ENCODE assay signal across 1 cellular context in genomic region chr21:45410865-45411809, GRCh38.
A peak's percentile ranks its signal among the peaks of the same experiment; 100 is the strongest.
TF ChIP-seq lines count a peak whose summit lies in the region.

No MANE protein-coding gene starts in this region.

TF ChIP-seq in K562, 482 proteins besides CTCF, POLR2A, EP300 and RAD21 (continued from another document and continues in another):
- TF ChIP-seq, protein P1, sequence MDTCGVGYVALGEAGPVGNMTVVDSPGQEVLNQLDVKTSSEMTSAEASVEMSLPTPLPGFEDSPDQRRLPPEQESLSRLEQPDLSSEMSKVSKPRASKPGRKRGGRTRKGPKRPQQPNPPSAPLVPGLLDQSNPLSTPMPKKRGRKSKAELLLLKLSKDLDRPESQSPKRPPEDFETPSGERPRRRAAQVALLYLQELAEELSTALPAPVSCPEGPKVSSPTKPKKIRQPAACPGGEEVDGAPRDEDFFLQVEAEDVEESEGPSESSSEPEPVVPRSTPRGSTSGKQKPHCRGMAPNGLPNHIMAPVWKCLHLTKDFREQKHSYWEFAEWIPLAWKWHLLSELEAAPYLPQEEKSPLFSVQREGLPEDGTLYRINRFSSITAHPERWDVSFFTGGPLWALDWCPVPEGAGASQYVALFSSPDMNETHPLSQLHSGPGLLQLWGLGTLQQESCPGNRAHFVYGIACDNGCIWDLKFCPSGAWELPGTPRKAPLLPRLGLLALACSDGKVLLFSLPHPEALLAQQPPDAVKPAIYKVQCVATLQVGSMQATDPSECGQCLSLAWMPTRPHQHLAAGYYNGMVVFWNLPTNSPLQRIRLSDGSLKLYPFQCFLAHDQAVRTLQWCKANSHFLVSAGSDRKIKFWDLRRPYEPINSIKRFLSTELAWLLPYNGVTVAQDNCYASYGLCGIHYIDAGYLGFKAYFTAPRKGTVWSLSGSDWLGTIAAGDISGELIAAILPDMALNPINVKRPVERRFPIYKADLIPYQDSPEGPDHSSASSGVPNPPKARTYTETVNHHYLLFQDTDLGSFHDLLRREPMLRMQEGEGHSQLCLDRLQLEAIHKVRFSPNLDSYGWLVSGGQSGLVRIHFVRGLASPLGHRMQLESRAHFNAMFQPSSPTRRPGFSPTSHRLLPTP (IDR thresholded peaks at IDR 0.05; ENCODE audit: borderline replicate concordance, extremely low read depth, insufficient read length): no peak
- TF ChIP-seq FOXM1 (IDR thresholded peaks at IDR 0.05; ENCODE audit: low read depth): peak; percentile 91
- TF ChIP-seq FOXM1 (CRISPR knock-in tag; IDR thresholded peaks at IDR 0.05; ENCODE audit: low read depth): no peak
- no peak for TF ChIP-seq DACH1 (IDR thresholded peaks at IDR 0.05; ENCODE audit: partially characterized antibody)
- peak; percentile 93 for TF ChIP-seq MTA2 (IDR thresholded peaks at IDR 0.05; ENCODE audit: low read depth)
- TF ChIP-seq ZNF589 (CRISPR knock-in tag; IDR thresholded peaks at IDR 0.05; ENCODE audit: low read depth): peak; percentile 98
- TF ChIP-seq SMAD1 (IDR thresholded peaks at IDR 0.05; ENCODE audit: low read depth, low read length, partially characterized antibody): peak; percentile 84
- no peak for TF ChIP-seq ZBTB49 (CRISPR knock-in tag; IDR thresholded peaks at IDR 0.05; ENCODE audit: borderline replicate concordance)
- no peak for TF ChIP-seq FOXA3 (CRISPR knock-in tag; conservative IDR thresholded peaks at IDR 0.05 in 1 of 2, IDR thresholded peaks at IDR 0.05 in 1 of 2)
- peak; percentile 97 for TF ChIP-seq RNF2 (IDR thresholded peaks at IDR 0.05)
- no peak for TF ChIP-seq BRF1 (IDR thresholded peaks at IDR 0.05; ENCODE audit: borderline replicate concordance, extremely low read depth, insufficient read length)
- no peak for TF ChIP-seq BCL6 (CRISPR knock-in tag; IDR thresholded peaks at IDR 0.05)
- TF ChIP-seq ZNF780A (CRISPR knock-in tag; IDR thresholded peaks at IDR 0.05): no peak
- peak; percentile 71; the same call in 1 of the 2 replicates for TF ChIP-seq ZKSCAN1 (IDR thresholded peaks at IDR 0.05; ENCODE audit: low read depth, low read length)
- TF ChIP-seq, protein P2, sequence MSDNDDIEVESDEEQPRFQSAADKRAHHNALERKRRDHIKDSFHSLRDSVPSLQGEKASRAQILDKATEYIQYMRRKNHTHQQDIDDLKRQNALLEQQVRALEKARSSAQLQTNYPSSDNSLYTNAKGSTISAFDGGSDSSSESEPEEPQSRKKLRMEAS (CRISPR knock-in tag; IDR thresholded peaks at IDR 0.05): peak; percentile 94
- peak; percentile 72 for TF ChIP-seq PHF20 (IDR thresholded peaks at IDR 0.05; ENCODE audit: partially characterized antibody)
- TF ChIP-seq KLF13 (tag; IDR thresholded peaks at IDR 0.05; ENCODE audit: borderline replicate concordance, low read depth): peak; percentile 58; the same call in 1 of the 2 replicates
- peak; percentile 98 for TF ChIP-seq GATA2 (CRISPR knock-in tag; IDR thresholded peaks at IDR 0.05)
- TF ChIP-seq DMBX1 (CRISPR knock-in tag; IDR thresholded peaks at IDR 0.05; ENCODE audit: borderline replicate concordance): peak; percentile 91
- TF ChIP-seq BRD4 (IDR thresholded peaks at IDR 0.05): no peak
- no peak for TF ChIP-seq NFYB (IDR thresholded peaks at IDR 0.05; ENCODE audit: extremely low read depth, insufficient read length)
- peak; percentile 46; the same call in 1 of the 2 replicates for TF ChIP-seq MAFG (tag; conservative IDR thresholded peaks at IDR 0.05)
- TF ChIP-seq KLF16 (IDR thresholded peaks at IDR 0.05): peak; percentile 98
- peak; percentile 90 for TF ChIP-seq LEF1 (IDR thresholded peaks at IDR 0.05)
- no peak for TF ChIP-seq SP2 (IDR thresholded peaks at IDR 0.05; ENCODE audit: extremely low read depth, low read depth, low read length, poor library complexity, severe bottlenecking)
- TF ChIP-seq ZSCAN29 (IDR thresholded peaks at IDR 0.05): no peak
- no peak for TF ChIP-seq ZNF398 (CRISPR knock-in tag; IDR thresholded peaks at IDR 0.05)
- TF ChIP-seq ZNF324 (CRISPR knock-in tag; IDR thresholded peaks at IDR 0.05): no peak
- TF ChIP-seq YY1 (IDR thresholded peaks at IDR 0.05; ENCODE audit: borderline replicate concordance in 1 of 3, control insufficient read depth in 1 of 3, extremely low read depth in 1 of 3, insufficient read depth in 3 of 3, insufficient read length in 1 of 3, insufficient replicate concordance in 2 of 3, low read depth in 1 of 3, low read length in 2 of 3): peak in 2 of 3 experiments; percentile 53 to 54
- TF ChIP-seq ZNF740 (CRISPR knock-in tag; IDR thresholded peaks at IDR 0.05): peak; percentile 91
- peak; percentile 15 to 98; a peak in 3 of 4 replicates for TF ChIP-seq ZNF740 (tag; IDR thresholded peaks at IDR 0.05)
- peak; percentile 88; the same call in 1 of the 2 replicates for TF ChIP-seq GATAD2B (IDR thresholded peaks at IDR 0.05; ENCODE audit: borderline replicate concordance)
- TF ChIP-seq NR4A1 (CRISPR knock-in tag; IDR thresholded peaks at IDR 0.05): no peak
- TF ChIP-seq NR4A1 (tag; IDR thresholded peaks at IDR 0.05): peak; percentile 90
- no peak for TF ChIP-seq CHD2 (IDR thresholded peaks at IDR 0.05; ENCODE audit: low read depth, low read length)
- TF ChIP-seq, protein P3, sequence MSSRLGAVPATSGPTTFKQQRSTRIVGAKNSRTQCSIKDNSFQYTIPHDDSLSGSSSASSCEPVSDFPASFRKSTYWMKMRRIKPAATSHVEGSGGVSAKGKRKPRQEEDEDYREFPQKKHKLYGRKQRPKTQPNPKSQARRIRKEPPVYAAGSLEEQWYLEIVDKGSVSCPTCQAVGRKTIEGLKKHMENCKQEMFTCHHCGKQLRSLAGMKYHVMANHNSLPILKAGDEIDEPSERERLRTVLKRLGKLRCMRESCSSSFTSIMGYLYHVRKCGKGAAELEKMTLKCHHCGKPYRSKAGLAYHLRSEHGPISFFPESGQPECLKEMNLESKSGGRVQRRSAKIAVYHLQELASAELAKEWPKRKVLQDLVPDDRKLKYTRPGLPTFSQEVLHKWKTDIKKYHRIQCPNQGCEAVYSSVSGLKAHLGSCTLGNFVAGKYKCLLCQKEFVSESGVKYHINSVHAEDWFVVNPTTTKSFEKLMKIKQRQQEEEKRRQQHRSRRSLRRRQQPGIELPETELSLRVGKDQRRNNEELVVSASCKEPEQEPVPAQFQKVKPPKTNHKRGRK (tag; IDR thresholded peaks at IDR 0.05): no peak
- TF ChIP-seq ZNF384 (IDR thresholded peaks at IDR 0.05; ENCODE audit: low read depth, low read length): no peak
- TF ChIP-seq TAF7 (tag; IDR thresholded peaks at IDR 0.05): no peak; the same call in 1 of the 2 replicates
- TF ChIP-seq ZNF75A (CRISPR knock-in tag; IDR thresholded peaks at IDR 0.05): no peak
- peak; percentile 98 for TF ChIP-seq POLR2AphosphoS5 (IDR thresholded peaks at IDR 0.05; ENCODE audit: control insufficient read depth, insufficient read depth, low read depth, low read length)
- peak; percentile 93; the same call in 1 of the 2 replicates for TF ChIP-seq MTA3 (IDR thresholded peaks at IDR 0.05; ENCODE audit: borderline replicate concordance)
- peak in 1 of 2 experiments; percentile 76; a peak in 2 of 4 replicates for TF ChIP-seq TEAD1 (CRISPR knock-in tag; IDR thresholded peaks at IDR 0.05)
- peak; percentile 76 for TF ChIP-seq SP1 (CRISPR knock-in tag; IDR thresholded peaks at IDR 0.05)
- TF ChIP-seq ZNF133 (CRISPR knock-in tag; IDR thresholded peaks at IDR 0.05): no peak
- TF ChIP-seq FOXJ3 (CRISPR knock-in tag; IDR thresholded peaks at IDR 0.05): no peak
- peak; percentile 99 for TF ChIP-seq CBFA2T3 (IDR thresholded peaks at IDR 0.05)
- TF ChIP-seq RBM34 (IDR thresholded peaks at IDR 0.05; ENCODE audit: borderline replicate concordance, insufficient read depth, low read length): no peak
- peak; percentile 45; the same call in 1 of the 2 replicates for TF ChIP-seq ZNF274 (IDR thresholded peaks at IDR 0.05; ENCODE audit: borderline replicate concordance, low read depth, low read length)
- TF ChIP-seq SREBF2 (CRISPR knock-in tag; IDR thresholded peaks at IDR 0.05): no peak
- TF ChIP-seq THAP12 (CRISPR knock-in tag; IDR thresholded peaks at IDR 0.05): peak; percentile 61; the same call in 1 of the 2 replicates
- TF ChIP-seq ELF2 (CRISPR knock-in tag; IDR thresholded peaks at IDR 0.05): no peak
- TF ChIP-seq MCM3 (IDR thresholded peaks at IDR 0.05): no peak
- TF ChIP-seq GABPA (tag; conservative IDR thresholded peaks at IDR 0.05; ENCODE audit: low read depth): peak; percentile 33; the same call in 1 of the 2 replicates
- TF ChIP-seq, protein P4, sequence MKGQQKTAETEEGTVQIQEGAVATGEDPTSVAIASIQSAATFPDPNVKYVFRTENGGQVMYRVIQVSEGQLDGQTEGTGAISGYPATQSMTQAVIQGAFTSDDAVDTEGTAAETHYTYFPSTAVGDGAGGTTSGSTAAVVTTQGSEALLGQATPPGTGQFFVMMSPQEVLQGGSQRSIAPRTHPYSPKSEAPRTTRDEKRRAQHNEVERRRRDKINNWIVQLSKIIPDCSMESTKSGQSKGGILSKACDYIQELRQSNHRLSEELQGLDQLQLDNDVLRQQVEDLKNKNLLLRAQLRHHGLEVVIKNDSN (CRISPR knock-in tag; IDR thresholded peaks at IDR 0.05): no peak
- TF ChIP-seq ZNF766 (CRISPR knock-in tag; conservative IDR thresholded peaks at IDR 0.05): peak; percentile 93
- TF ChIP-seq THRA (IDR thresholded peaks at IDR 0.05): no peak
- TF ChIP-seq ZNF583 (CRISPR knock-in tag; IDR thresholded peaks at IDR 0.05): no peak; the same call in none of the 2 replicates
